Comparison of ENCODE assay signal across 10 cellular contexts in the genomic region with DNA sequence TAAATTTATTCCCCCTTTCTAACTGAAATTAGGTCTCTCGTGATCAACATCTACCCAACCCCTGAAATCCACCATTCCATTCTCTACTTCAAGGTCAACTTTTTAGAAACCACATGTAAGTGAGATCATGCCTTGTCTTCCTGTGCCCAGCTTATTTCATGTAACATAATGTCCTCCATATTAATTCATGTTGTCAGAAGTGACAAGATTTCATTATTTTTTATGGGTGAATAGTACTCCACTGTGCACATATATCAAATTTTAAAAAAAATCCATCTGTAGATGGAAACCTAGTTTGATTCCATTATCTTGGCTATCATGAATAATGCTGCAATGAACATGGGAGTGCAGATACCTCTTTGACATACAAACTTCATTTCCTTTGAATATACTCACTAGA. TPM values are rescaled to one million over a fixed set of nuclear protein-coding genes. Genes with fewer than 3 reads are reported as not detected.
A peak's percentile ranks its signal among the peaks of the same experiment; 100 is the strongest.
DNase-seq lines count a peak whose midpoint lies in the region; ATAC-seq and TF ChIP-seq lines count a peak whose summit lies in the region.
"Had no signal": no experiment of that assay in that cellular context is flagged by ENCODE, and none has a peak within 500 bp of the region (broad histone marks: within the 10 kb centered on the region; RNA-seq: fewer than 3 reads in every experiment).

No MANE protein-coding gene starts in this region.

- peak overlapping the region; percentile 94 for H3K4me3 Mint-ChIP-seq in GM23338
- H3K4me3 Mint-ChIP-seq in activated CD4-positive, alpha-beta memory T cell treated with anti-CD3 and anti-CD28 coated beads, Interleukin-2, amount 10 ng/mL, durations not matched to agents 7 days and 5 days, result peak overlapping the region; percentile 85
- H3K4me3 Mint-ChIP-seq in immature natural killer cell, result peak overlapping the region in 4 of 5 donors; percentile 93 to 100 (median 96)

- H3K4me1 Mint-ChIP-seq in GM23338 (peaks cover 4% of the 10 kb centered on the region), immature natural killer cell (peaks cover 34 to 48% of the 10 kb centered on the region in 2 donors)
- H3K4me1 Mint-ChIP-seq in activated CD4-positive, alpha-beta memory T cell treated with anti-CD3 and anti-CD28 coated beads, Interleukin-2, amount 10 ng/mL, durations not matched to agents 7 days and 5 days, result peaks cover 69% of the 10 kb centered on the region

- H3K9me2 ChIP-seq in GM23338 (ENCODE audit: insufficient read depth), result no peaks in the 10 kb centered on the region

- POLR2A ChIA-PET in activated CD4-positive, alpha-beta memory T cell treated with anti-CD3 and anti-CD28 coated beads, Interleukin-2, amount 10 ng/mL, durations not matched to agents 7 days and 5 days (lab: Charles Lee), result interaction anchor here (0.9 to 1.3 kb wide), 3 partner anchors 11 to 88 kb away, joined by 3 to 5 read pairs (median 3); a partner anchor contains a TSS

- CTCF ChIA-PET in activated CD4-positive, alpha-beta memory T cell treated with anti-CD3 and anti-CD28 coated beads, Interleukin-2, amount 10 ng/mL, durations not matched to agents 7 days and 5 days (lab: Charles Lee), result interaction anchor here (1.1 to 2.3 kb wide), 4 partner anchors 10 to 130 kb away, joined by 4 to 6 read pairs (median 4); no protein-coding TSS in a partner anchor

- in situ Hi-C loops in G401 (cut with HindIII; ENCODE audit: low sequenced_read_pairs), result no loop called here

- no peaks in the 10 kb centered on the region for H3K4me1 ChIP-seq in ACC112 (ENCODE audit: control insufficient read depth, insufficient read depth, low read length, unreplicated experiment)
- 0 out of 2 replicates have a peak, but pooled peaks cover 4% of the 10 kb centered on the region for H3K4me1 ChIP-seq in GM23338 (ENCODE audit: insufficient read depth)

- H3K36me3 Mint-ChIP-seq in GM23338 (ENCODE audit: low read depth), result peaks cover 45% of the 10 kb centered on the region
- peaks cover 61% of the 10 kb centered on the region for H3K36me3 Mint-ChIP-seq in activated CD4-positive, alpha-beta memory T cell treated with anti-CD3 and anti-CD28 coated beads, Interleukin-2, amount 10 ng/mL, durations not matched to agents 7 days and 5 days (ENCODE audit: low read depth)
- H3K36me3 Mint-ChIP-seq in immature natural killer cell, result peaks cover 0 to 32% (median 29%) of the 10 kb centered on the region in 3 donors

- DNase-seq in GM23338 (ENCODE audit: low spot score) (no peak), immature natural killer cell (no peak), G401 (ENCODE audit: low spot score) (no peak), WERI-Rb-1 (no peak), GF-D8 (lab: John Stamatoyannopoulos, UW) (no peak), nucleus accumbens (lab: John Stamatoyannopoulos, UW) (no peak)
- DNase-seq in activated CD4-positive, alpha-beta memory T cell treated with anti-CD3 and anti-CD28 coated beads, Interleukin-2, amount 10 ng/mL, durations not matched to agents 7 days and 5 days, result no peak
- DNase-seq: NCI-H1694 treated with DMSO at 0.1 percent for 48 hours, SHP77 treated with DMSO at 0.1 percent for 48 hours had no signal

- H3K36me3 ChIP-seq in ACC112 (ENCODE audit: insufficient read depth, low read length) (peaks cover 21% of the 10 kb centered on the region), GM23338 (ENCODE audit: insufficient read depth) (peaks cover 29% of the 10 kb centered on the region; the same call in 1 of the 2 replicates), WERI-Rb-1 (peaks cover 51% of the 10 kb centered on the region)

- H3K27ac Mint-ChIP-seq in GM23338 (no peak overlapping the region), immature natural killer cell (peak overlapping the region in 5 of 6 donors; percentile 73 to 99 (median 97))
- peak overlapping the region; percentile 98 for H3K27ac Mint-ChIP-seq in activated CD4-positive, alpha-beta memory T cell treated with anti-CD3 and anti-CD28 coated beads, Interleukin-2, amount 10 ng/mL, durations not matched to agents 7 days and 5 days

- 0 out of 2 replicates have a peak, but pooled peaks cover 3% of the 10 kb centered on the region for H3F3A ChIP-seq in GM23338 (replicated peaks; ENCODE audit: low read depth)

- no peaks in the 10 kb centered on the region for H3K9me3 ChIP-seq in WERI-Rb-1 (ENCODE audit: severe bottlenecking)

- TF ChIP-seq CTCF in GM23338 (conservative IDR thresholded peaks at IDR 0.05; ENCODE audit: low read depth in 2 of 2) (no peak), WERI-Rb-1 (IDR thresholded peaks at IDR 0.05; ENCODE audit: low read depth, low read length) (no peak)

- H3K9me3 Mint-ChIP-seq in GM23338, result no peaks in the 10 kb centered on the region
- H3K9me3 Mint-ChIP-seq in activated CD4-positive, alpha-beta memory T cell treated with anti-CD3 and anti-CD28 coated beads, Interleukin-2, amount 10 ng/mL, durations not matched to agents 7 days and 5 days, result no peaks in the 10 kb centered on the region
- H3K9me3 Mint-ChIP-seq in immature natural killer cell, result no peaks in the 10 kb centered on the region

- H2AFZ ChIP-seq in ACC112 (ENCODE audit: low read length, unreplicated experiment) (no peak overlapping the region), GM23338 (no peak overlapping the region)

- H3K27me3 Mint-ChIP-seq in GM23338 (ENCODE audit: insufficient read depth, low read depth, poor library complexity), result peaks cover 3% of the 10 kb centered on the region
- H3K27me3 Mint-ChIP-seq in activated CD4-positive, alpha-beta memory T cell treated with anti-CD3 and anti-CD28 coated beads, Interleukin-2, amount 10 ng/mL, durations not matched to agents 7 days and 5 days, result no peaks in the 10 kb centered on the region
- H3K27me3 Mint-ChIP-seq in immature natural killer cell (ENCODE audit: low read depth in 3 of 3), result peaks cover 0 to 17% (median 4%) of the 10 kb centered on the region in 3 donors

- H3K27ac ChIP-seq in ACC112 (ENCODE audit: low read depth, low read length) (no peak overlapping the region), GM23338 (ENCODE audit: low read depth) (no peak overlapping the region), WERI-Rb-1 (no peak overlapping the region)

- ATAC-seq in GM23338, result no peak

- H3K4me2 ChIP-seq in GM23338, result peak overlapping the region; percentile 81

- no peaks in the 10 kb centered on the region for H4K20me1 ChIP-seq in GM23338 (replicated peaks; ENCODE audit: insufficient read depth)

- H3K4me3 ChIP-seq in ACC112 (ENCODE audit: low read depth, low read length) (peak overlapping the region; percentile 80), GM23338 (peak overlapping the region; percentile 82), WERI-Rb-1 (ENCODE audit: low read depth, low read length) (no peak overlapping the region)

- H3K27me3 ChIP-seq in ACC112 (ENCODE audit: insufficient read depth, low read length) (no peaks in the 10 kb centered on the region), GM23338 (ENCODE audit: insufficient read depth) (no peaks in the 10 kb centered on the region), WERI-Rb-1 (ENCODE audit: insufficient read depth, low read depth, severe bottlenecking) (no peaks in the 10 kb centered on the region)

- H3K79me2 ChIP-seq in ACC112 (ENCODE audit: control insufficient read depth, insufficient read depth, low read length, unreplicated experiment), result peaks cover 23% of the 10 kb centered on the region
- H3K79me2 ChIP-seq in GM23338 (replicated peaks; ENCODE audit: insufficient read depth), result peaks cover 27% of the 10 kb centered on the region

RNA-seq across cellular contexts. Expression of a gene that starts 1.5 kb away (rescaled TPM):
- total RNA-seq in GM23338 (2014; rRNA removed; shearing (Covaris generic)), result 52.5 and 56.6 TPM in 2 replicates
- polyA plus RNA-seq in GM23338 (2016; fragmentation: Nextera tagmentation; extraction: Ambion mirVana) (60.9 and 66.2 TPM in 2 replicates), immature natural killer cell (10 to 100 TPM; 46.9 to 57.6 (median 51.0) TPM)
- 10 to 100 TPM; 46.2 to 47.5 TPM for total RNA-seq in activated CD4-positive, alpha-beta memory T cell treated with anti-CD3 and anti-CD28 coated beads, Interleukin-2, amount 10 ng/mL, durations not matched to agents 7 days and 5 days
- total RNA-seq in G401 (2014; rRNA removed; shearing (Covaris generic)), result 4.0 and 4.5 TPM in 2 replicates

RNA-seq across cellular contexts. Expression of a gene that starts 47.1 kb away (rescaled TPM):
- total RNA-seq in GM23338 (2014; rRNA removed; shearing (Covaris generic)), result 17.2 and 32.4 TPM in 2 replicates
- polyA plus RNA-seq in GM23338 (2016; fragmentation: Nextera tagmentation; extraction: Ambion mirVana) (2.7 TPM in 2 replicates), immature natural killer cell (1 to 10 TPM; 2.2 to 4.6 (median 3.6) TPM)
- total RNA-seq in activated CD4-positive, alpha-beta memory T cell treated with anti-CD3 and anti-CD28 coated beads, Interleukin-2, amount 10 ng/mL, durations not matched to agents 7 days and 5 days, result 10 to 100 TPM; 16.9 to 17.3 TPM
- 19.8 and 28.9 TPM in 2 replicates for total RNA-seq in G401 (2014; rRNA removed; shearing (Covaris generic))

RNA-seq across cellular contexts. Expression of a gene that starts 49.6 kb away (rescaled TPM):
- 9.2 and 11.4 TPM in 2 replicates for total RNA-seq in GM23338 (2014; rRNA removed; shearing (Covaris generic))
- polyA plus RNA-seq in GM23338 (2016; fragmentation: Nextera tagmentation; extraction: Ambion mirVana) (13.7 and 17.7 TPM in 2 replicates), immature natural killer cell (10 to 100 TPM in 1 of 3 donors, 1 to 10 TPM in 2; 7.3 to 12.1 (median 7.8) TPM)
- total RNA-seq in activated CD4-positive, alpha-beta memory T cell treated with anti-CD3 and anti-CD28 coated beads, Interleukin-2, amount 10 ng/mL, durations not matched to agents 7 days and 5 days, result 10 to 100 TPM; 22.0 to 24.3 TPM
- 10.5 and 17.1 TPM in 2 replicates for total RNA-seq in G401 (2014; rRNA removed; shearing (Covaris generic))

RNA-seq across cellular contexts. Expression of a gene that starts 50.0 kb away (rescaled TPM):
- 41.5 and 51.5 TPM in 2 replicates for total RNA-seq in GM23338 (2014; rRNA removed; shearing (Covaris generic))
- polyA plus RNA-seq in GM23338 (2016; fragmentation: Nextera tagmentation; extraction: Ambion mirVana) (18.9 and 23.9 TPM in 2 replicates), immature natural killer cell (10 to 100 TPM in 1 of 3 donors, 1 to 10 TPM in 2; 4.4 to 12.5 (median 6.5) TPM)
- total RNA-seq in activated CD4-positive, alpha-beta memory T cell treated with anti-CD3 and anti-CD28 coated beads, Interleukin-2, amount 10 ng/mL, durations not matched to agents 7 days and 5 days, result 10 to 100 TPM; 15.5 to 19.7 TPM
- total RNA-seq in G401 (2014; rRNA removed; shearing (Covaris generic)), result 14.7 and 15.1 TPM in 2 replicates
